Comparison of ENCODE assay signal across 8 cellular contexts in genomic region chr1:97356309-97356708, GRCh38.
"Had no signal": no experiment of that assay in that cellular context is flagged by ENCODE, and none has a peak within 500 bp of the region (broad histone marks: within the 10 kb centered on the region; RNA-seq: fewer than 3 reads in every experiment).

No MANE protein-coding gene starts in this region.

- ATAC-seq: GM23338, HCT116 had no signal

- DNase-seq: GM23248, GOT3, H7, H9, HCEC 1CT, HFFc6 had no signal
